17 cellular contexts compared by ENCODE assay signal in genomic region chr5:410911-411517, GRCh38. TPM values are rescaled to one million over a fixed set of nuclear protein-coding genes. Genes with fewer than 3 reads are reported as not detected.
A peak's percentile ranks its signal among the peaks of the same experiment; 100 is the strongest.
DNase-seq lines count a peak whose midpoint lies in the region; ATAC-seq and TF ChIP-seq lines count a peak whose summit lies in the region.
"Had no signal": no experiment of that assay in that cellular context is flagged by ENCODE, and none has a peak within 500 bp of the region (broad histone marks: within the 10 kb centered on the region; RNA-seq: fewer than 3 reads in every experiment).

No MANE protein-coding gene starts in this region.

- H3K9ac ChIP-seq in colonic mucosa (ENCODE audit: low read depth in 2 of 2, low read length in 2 of 2) = no peak overlapping the region

- intact Hi-C loops in left ventricle myocardium superior (cut with micrococcal nuclease) (no loop called here), colonic mucosa (cut with DNase I) (no loop called here)

- H3K27me3 Mint-ChIP-seq in stimulated activated naive CD8-positive, alpha-beta T cell treated with anti-CD3 and anti-CD28 coated beads, Interleukin-15, Interleukin-2, amounts not matched to agents 100 ng/mL and 50 ng/mL, for 24 hours = peaks cover 10% of the 10 kb centered on the region
- H3K27me3 Mint-ChIP-seq in activated naive CD8-positive, alpha-beta T cell treated with anti-CD3 and anti-CD28 coated beads for 36 hours = no peaks in the 10 kb centered on the region

- peak overlapping the region; percentile 49 for H3K27ac Mint-ChIP-seq in stimulated activated naive CD8-positive, alpha-beta T cell treated with anti-CD3 and anti-CD28 coated beads, Interleukin-15, Interleukin-2, amounts not matched to agents 100 ng/mL and 50 ng/mL, for 24 hours
- H3K27ac Mint-ChIP-seq in activated naive CD8-positive, alpha-beta T cell treated with anti-CD3 and anti-CD28 coated beads for 36 hours = peak overlapping the region; percentile 75
- H3K27ac Mint-ChIP-seq: activated naive CD4-positive, alpha-beta T cell treated with anti-CD3 and anti-CD28 coated beads, Interleukin-2, amount 10 ng/mL, durations not matched to agents 7 days and 5 days; endodermal cell had no signal

- no peak overlapping the region for H3K27ac ChIP-seq in colonic mucosa
- H3K27ac ChIP-seq: thoracic aorta had no signal

- H3K4me3 Mint-ChIP-seq in stimulated activated naive CD8-positive, alpha-beta T cell treated with anti-CD3 and anti-CD28 coated beads, Interleukin-15, Interleukin-2, amounts not matched to agents 100 ng/mL and 50 ng/mL, for 24 hours = no peak overlapping the region
- H3K4me3 Mint-ChIP-seq in activated naive CD8-positive, alpha-beta T cell treated with anti-CD3 and anti-CD28 coated beads for 36 hours = peak overlapping the region; percentile 30
- H3K4me3 Mint-ChIP-seq: activated naive CD4-positive, alpha-beta T cell treated with anti-CD3 and anti-CD28 coated beads, Interleukin-2, amount 10 ng/mL, durations not matched to agents 7 days and 5 days; endodermal cell had no signal

- H3K27me3 ChIP-seq in colonic mucosa = no peaks in the 10 kb centered on the region

- H3K4me1 ChIP-seq in colonic mucosa = peaks cover 4% of the 10 kb centered on the region

- H3K9me3 Mint-ChIP-seq in stimulated activated naive CD8-positive, alpha-beta T cell treated with anti-CD3 and anti-CD28 coated beads, Interleukin-15, Interleukin-2, amounts not matched to agents 100 ng/mL and 50 ng/mL, for 24 hours = no peaks in the 10 kb centered on the region
- H3K9me3 Mint-ChIP-seq in activated naive CD8-positive, alpha-beta T cell treated with anti-CD3 and anti-CD28 coated beads for 36 hours = no peaks in the 10 kb centered on the region
- H3K9me3 Mint-ChIP-seq: activated naive CD4-positive, alpha-beta T cell treated with anti-CD3 and anti-CD28 coated beads, Interleukin-2, amount 10 ng/mL, durations not matched to agents 7 days and 5 days; endodermal cell had no signal

- H3K4me3 ChIP-seq in colonic mucosa = no peak overlapping the region
- H3K4me3 ChIP-seq: thoracic aorta had no signal

- ATAC-seq in stimulated activated naive CD8-positive, alpha-beta T cell treated with anti-CD3 and anti-CD28 coated beads, Interleukin-15, Interleukin-2, amounts not matched to agents 100 U/mL and 50 U/mL, for 24 hours = no peak
- no peak for ATAC-seq in left ventricle myocardium superior
- no peak for ATAC-seq in HG02970 (IDR thresholded peaks at IDR 0.05; ENCODE audit: low FRiP score, unreplicated experiment)

- H3K4me1 Mint-ChIP-seq in stimulated activated naive CD8-positive, alpha-beta T cell treated with anti-CD3 and anti-CD28 coated beads, Interleukin-15, Interleukin-2, amounts not matched to agents 100 ng/mL and 50 ng/mL, for 24 hours (ENCODE audit: low read depth) = peaks cover 33% of the 10 kb centered on the region
- peaks cover 17% of the 10 kb centered on the region for H3K4me1 Mint-ChIP-seq in activated naive CD8-positive, alpha-beta T cell treated with anti-CD3 and anti-CD28 coated beads for 36 hours

- no peak for TF ChIP-seq CTCF in colonic mucosa (IDR thresholded peaks at IDR 0.05)

- no peaks in the 10 kb centered on the region for H3K9me3 ChIP-seq in colonic mucosa
- H3K9me3 ChIP-seq: thoracic aorta had no signal

- peaks cover 16% of the 10 kb centered on the region for H3K36me3 Mint-ChIP-seq in stimulated activated naive CD8-positive, alpha-beta T cell treated with anti-CD3 and anti-CD28 coated beads, Interleukin-15, Interleukin-2, amounts not matched to agents 100 ng/mL and 50 ng/mL, for 24 hours (ENCODE audit: low read depth)
- peaks cover 22% of the 10 kb centered on the region for H3K36me3 Mint-ChIP-seq in activated naive CD8-positive, alpha-beta T cell treated with anti-CD3 and anti-CD28 coated beads for 36 hours

- no peaks in the 10 kb centered on the region for H3K36me3 ChIP-seq in colonic mucosa
- H3K36me3 ChIP-seq: thoracic aorta had no signal

- DNase-seq in stimulated activated naive CD8-positive, alpha-beta T cell treated with anti-CD3 and anti-CD28 coated beads, Interleukin-15, Interleukin-2, amounts not matched to agents 100 U/mL and 50 U/mL, for 24 hours = no peak
- DNase-seq in NOMO-1 (lab: John Stamatoyannopoulos, UW; ENCODE audit: unreplicated experiment in 2 of 2) (peak; percentile 39 to 57), left ventricle myocardium superior (no peak), colonic mucosa (no peak), DMS53 (lab: John Stamatoyannopoulos, UW) (no peak)
- DNase-seq in activated naive CD8-positive, alpha-beta T cell treated with anti-CD3 and anti-CD28 coated beads for 36 hours = no peak
- DNase-seq: activated naive CD4-positive, alpha-beta T cell treated with anti-CD3 and anti-CD28 coated beads, Interleukin-2, amount 10 ng/mL, durations not matched to agents 7 days and 5 days; DMS 273 treated with DMSO at 0.1 percent for 48 hours; islet precursor cell; NCI-H1048; NCI-H2171; NCI-H82; retina had no signal

RNA-seq across cellular contexts. Expression of gene EXOC3, which starts 32.0 kb away (rescaled TPM):
- 10 to 100 TPM; 58.2 to 61.2 TPM for total RNA-seq in activated naive CD8-positive, alpha-beta T cell treated with anti-CD3 and anti-CD28 coated beads for 36 hours
- 49.1 TPM for total RNA-seq in left ventricle myocardium superior
- 10 to 100 TPM; 52.0 to 58.7 TPM for total RNA-seq in colonic mucosa

Comparison
In these comparisons a context has a peak if more than half of its experiments do, and no peak if none do; other contexts are left out.
1. DNase-seq: peak in NOMO-1 (2 of 2); none in stimulated activated naive CD8-positive, alpha-beta T cell treated with anti-CD3 and anti-CD28 coated beads, Interleukin-15, Interleukin-2, amounts not matched to agents 100 U/mL and 50 U/mL, for 24 hours (single experiment), activated naive CD8-positive, alpha-beta T cell treated with anti-CD3 and anti-CD28 coated beads for 36 hours (single experiment), left ventricle myocardium superior (single experiment), colonic mucosa (single experiment) and DMS53 (single experiment).